Comparison of ENCODE assay signal across 9 cellular contexts in the genomic region with DNA sequence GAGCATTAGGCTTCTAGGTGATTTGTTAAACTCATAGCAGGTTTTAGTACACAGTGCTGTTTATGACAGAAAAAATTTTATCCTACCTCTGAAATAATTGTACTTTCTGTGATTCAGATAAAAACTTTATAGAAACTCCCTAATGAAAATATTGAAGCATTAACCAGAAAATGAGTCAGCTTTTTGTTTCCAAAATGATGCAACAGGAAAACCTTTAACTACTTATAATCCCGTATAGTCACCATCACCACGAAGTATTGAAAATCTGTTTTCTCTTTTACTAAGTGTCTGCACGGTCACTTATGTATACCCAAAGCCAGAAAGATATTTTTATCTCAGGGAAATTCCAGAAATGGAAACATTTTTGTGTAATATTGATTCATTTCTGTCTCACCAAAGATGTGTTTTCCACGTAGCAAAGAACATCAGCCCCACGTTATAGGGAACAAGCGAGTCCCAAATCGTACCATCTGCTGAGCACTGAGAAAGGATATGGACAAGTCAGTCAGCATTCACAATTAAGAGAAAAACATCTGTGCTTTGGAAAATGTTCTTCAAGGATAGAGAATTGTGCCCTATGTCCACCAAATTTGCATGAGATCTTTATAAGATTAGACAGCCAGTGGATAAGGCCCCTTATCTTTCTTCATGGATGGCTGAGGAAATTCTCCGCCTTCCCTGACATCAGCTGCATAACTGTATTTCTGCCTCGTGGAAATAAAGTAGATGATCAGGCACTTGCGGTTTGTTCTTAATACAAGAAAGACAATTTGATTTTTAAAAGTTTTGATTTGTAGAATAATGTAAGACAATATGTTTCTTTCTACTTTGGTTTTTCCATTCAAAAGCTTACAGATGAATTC. TPM values are rescaled to one million over a fixed set of nuclear protein-coding genes. Genes with fewer than 3 reads are reported as not detected.
DNase-seq lines count a peak whose midpoint lies in the region; ATAC-seq and TF ChIP-seq lines count a peak whose summit lies in the region.
"Had no signal": no experiment of that assay in that cellular context is flagged by ENCODE, and none has a peak within 500 bp of the region (broad histone marks: within the 10 kb centered on the region; RNA-seq: fewer than 3 reads in every experiment).

No MANE protein-coding gene starts in this region.

- DNase-seq in EL (peak; percentile 69), astrocyte of the cerebellum (ENCODE audit: low read depth) (peak; percentile 23), hepatocyte (ENCODE audit: low spot score) (no peak), dorsolateral prefrontal cortex (no peak), occipital lobe (lab: John Stamatoyannopoulos, UW) (no peak)
- peak in 1 of 2 donors; percentile 65 for DNase-seq in stimulated activated effector memory CD8-positive, alpha-beta T cell treated with anti-CD3 and anti-CD28 coated beads, Interleukin-12 subunit alpha, Interleukin-12 subunit beta, amount 100 ng/mL, for 72 hours (ENCODE audit: low spot score in 2 of 2)

- TF ChIP-seq CTCF in astrocyte of the cerebellum (IDR thresholded peaks at IDR 0.05; ENCODE audit: low read depth, low read length, missing control alignments) (no peak), hepatocyte (IDR thresholded peaks at IDR 0.05; ENCODE audit: poor library complexity) (no peak), dorsolateral prefrontal cortex (IDR thresholded peaks at IDR 0.05 in 54 of 56, conservative IDR thresholded peaks at IDR 0.05 in 2 of 56; ENCODE audit: low read depth in 1 of 56, partially characterized antibody in 56 of 56) (no peak)

- H3K27ac ChIP-seq in hepatocyte (no peak overlapping the region), dorsolateral prefrontal cortex (no peak overlapping the region)

- peak overlapping the region; percentile 37 for H3K4me3 Mint-ChIP-seq in stimulated activated effector memory CD8-positive, alpha-beta T cell treated with anti-CD3 and anti-CD28 coated beads, Interleukin-12 subunit alpha, Interleukin-12 subunit beta, amount 100 ng/mL, for 72 hours

- H2AFZ ChIP-seq in hepatocyte: no peak overlapping the region

- no peak overlapping the region for H3K4me2 ChIP-seq in hepatocyte

- no peaks in the 10 kb centered on the region for H4K20me1 ChIP-seq in hepatocyte (ENCODE audit: insufficient read depth, poor library complexity, severe bottlenecking)

- no peaks in the 10 kb centered on the region for H3K9me2 ChIP-seq in hepatocyte (replicated peaks; ENCODE audit: insufficient read depth)

- peaks cover 83% of the 10 kb centered on the region for H3K36me3 Mint-ChIP-seq in stimulated activated effector memory CD8-positive, alpha-beta T cell treated with anti-CD3 and anti-CD28 coated beads, Interleukin-12 subunit alpha, Interleukin-12 subunit beta, amount 100 ng/mL, for 72 hours

- intact Hi-C loops in dorsolateral prefrontal cortex (cut with DNase I): no loop called here

- H3K27ac Mint-ChIP-seq in stimulated activated effector memory CD8-positive, alpha-beta T cell treated with anti-CD3 and anti-CD28 coated beads, Interleukin-12 subunit alpha, Interleukin-12 subunit beta, amount 100 ng/mL, for 72 hours: peak overlapping the region; percentile 89

- peaks cover 2% of the 10 kb centered on the region for H3K79me2 ChIP-seq in hepatocyte

- H3K9me3 Mint-ChIP-seq in stimulated activated effector memory CD8-positive, alpha-beta T cell treated with anti-CD3 and anti-CD28 coated beads, Interleukin-12 subunit alpha, Interleukin-12 subunit beta, amount 100 ng/mL, for 72 hours: no peaks in the 10 kb centered on the region

- H3K36me3 ChIP-seq in hepatocyte (replicated peaks; ENCODE audit: insufficient read depth, low read depth): no peaks in the 10 kb centered on the region

- ATAC-seq in GM21360 (IDR thresholded peaks at IDR 0.05; ENCODE audit: unreplicated experiment) (peak; percentile 48), HG03521 (IDR thresholded peaks at IDR 0.05; ENCODE audit: unreplicated experiment) (peak; percentile 39)
- ATAC-seq in stimulated activated effector memory CD8-positive, alpha-beta T cell treated with anti-CD3 and anti-CD28 coated beads, Interleukin-12 subunit alpha, Interleukin-12 subunit beta, amount 100 ng/mL, for 72 hours: peak; percentile 88

- peaks cover 63% of the 10 kb centered on the region for H3K4me1 Mint-ChIP-seq in stimulated activated effector memory CD8-positive, alpha-beta T cell treated with anti-CD3 and anti-CD28 coated beads, Interleukin-12 subunit alpha, Interleukin-12 subunit beta, amount 100 ng/mL, for 72 hours

- in situ Hi-C loops in astrocyte of the cerebellum (cut with HindIII; ENCODE audit: low sequenced_read_pairs): no loop called here

- H3K4me3 ChIP-seq in astrocyte of the cerebellum (ENCODE audit: low read depth, low read length) (no peak overlapping the region), hepatocyte (no peak overlapping the region), dorsolateral prefrontal cortex (no peak overlapping the region)
- H3K4me3 ChIP-seq: lung had no signal

- peaks cover 5% of the 10 kb centered on the region for H3K4me1 ChIP-seq in hepatocyte (ENCODE audit: insufficient read depth)

- no peaks in the 10 kb centered on the region for H3K9me3 ChIP-seq in hepatocyte (ENCODE audit: low read depth)

- WGBS in hepatocyte (ENCODE audit: low lambda C conversion rate, missing lambda C conversion rate): 86% methylated on average over 10 of the region's 10 CpGs

- H3K27me3 ChIP-seq in hepatocyte: no peaks in the 10 kb centered on the region
- peaks cover 0 to 3% (median 0%) of the 10 kb centered on the region in 45 donors for H3K27me3 ChIP-seq in dorsolateral prefrontal cortex

RNA-seq across cellular contexts. Expression of a gene that starts 41.9 kb away (rescaled TPM):
- total RNA-seq in hepatocyte: 33.9 and 37.6 TPM in 2 replicates
- polyA plus RNA-seq in hepatocyte: 18.3 and 23.4 TPM in 2 replicates
- total RNA-seq in dorsolateral prefrontal cortex: 1 to 10 TPM in 105 of 120 experiments, under 1 TPM in 15; 0.25 to 6.9 (median 1.9) TPM
- 5.0 TPM for total RNA-seq in occipital lobe

RNA-seq across cellular contexts. Expression of a gene that starts 54.5 kb away (rescaled TPM):
- total RNA-seq in hepatocyte: 236 and 281 TPM in 2 replicates
- polyA plus RNA-seq in hepatocyte: 155 and 208 TPM in 2 replicates
- total RNA-seq in dorsolateral prefrontal cortex: 100 to 1,000 TPM; 152 to 375 (median 249) TPM
- total RNA-seq in occipital lobe: 203 TPM

Comparison
In these comparisons a context has a peak if more than half of its experiments do, and no peak if none do; other contexts are left out.
1. DNase-seq: peak in EL (single experiment) and astrocyte of the cerebellum (single experiment); none in hepatocyte (single experiment), dorsolateral prefrontal cortex (0 of 10) and occipital lobe (single experiment).
2. Peak in every context shown above with its lines, with median percentiles within 50 percentile points of each other: ATAC-seq.